In genomic region chr10:104518891-104519290, GRCh38 we compare ENCODE assay signal across 29 cellular contexts.
"Had no signal": no experiment of that assay in that cellular context is flagged by ENCODE, and none has a peak within 500 bp of the region (broad histone marks: within the 10 kb centered on the region; RNA-seq: fewer than 3 reads in every experiment).

No MANE protein-coding gene starts in this region.

- H3K4me3 ChIP-seq: stomach, suprapubic skin, testis, thoracic aorta, thyroid gland, tibial artery, tibial nerve, transverse colon, upper lobe of left lung, upper lobe of right lung, uterus, vagina had no signal

- H3K36me3 ChIP-seq: stomach, suprapubic skin, thoracic aorta, thyroid gland, tibial artery, tibial nerve, transverse colon, upper lobe of left lung, upper lobe of right lung, uterus, vagina had no signal

- H3K4me1 ChIP-seq: suprapubic skin, testis, thyroid gland, tibial artery, transverse colon, upper lobe of left lung, upper lobe of right lung, uterus, vagina had no signal

- H3K4me3 Mint-ChIP-seq: stimulated activated effector memory CD8-positive, alpha-beta T cell treated with anti-CD3 and anti-CD28 coated beads, Interleukin-12 subunit alpha, Interleukin-12 subunit beta, amount 100 ng/mL, for 72 hours; stimulated activated memory B cell treated with anti-CD40 and anti-IgM and Interleukin-4, amounts not matched to agents 10 μg/mL and 1 μg/mL and 100 μg/mL, for 72 hours; stimulated activated naive B cell treated with anti-CD40 and anti-IgM and Interleukin-4, amounts not matched to agents 10 μg/mL and 1 μg/mL and 100 μg/mL, for 72 hours; stimulated activated naive CD8-positive, alpha-beta T cell treated with anti-CD3 and anti-CD28 coated beads, Interleukin-15, amount 100 ng/mL, for 72 hours; stimulated activated naive CD8-positive, alpha-beta T cell treated with anti-CD3 and anti-CD28 coated beads, Interleukin-15, Interleukin-2, amounts not matched to agents 100 ng/mL and 50 ng/mL, for 24 hours; type B pancreatic cell had no signal

- H3K27ac Mint-ChIP-seq: stimulated activated effector memory CD8-positive, alpha-beta T cell treated with anti-CD3 and anti-CD28 coated beads, Interleukin-12 subunit alpha, Interleukin-12 subunit beta, amount 100 ng/mL, for 72 hours; stimulated activated memory B cell treated with anti-CD40 and anti-IgM and Interleukin-4, amounts not matched to agents 10 μg/mL and 1 μg/mL and 100 μg/mL, for 72 hours; stimulated activated naive B cell treated with anti-CD40 and anti-IgM and Interleukin-4, amounts not matched to agents 10 μg/mL and 1 μg/mL and 100 μg/mL, for 72 hours; stimulated activated naive CD8-positive, alpha-beta T cell treated with anti-CD3 and anti-CD28 coated beads, Interleukin-15, amount 100 ng/mL, for 72 hours; stimulated activated naive CD8-positive, alpha-beta T cell treated with anti-CD3 and anti-CD28 coated beads, Interleukin-15, Interleukin-2, amounts not matched to agents 100 ng/mL and 50 ng/mL, for 24 hours; type B pancreatic cell had no signal

- H3K27me3 ChIP-seq: stomach, testis, thyroid gland, tibial nerve, transverse colon, upper lobe of left lung, upper lobe of right lung, uterus, vagina had no signal

- H3K27ac ChIP-seq: stomach, suprapubic skin, testis, thoracic aorta, thyroid gland, tibial artery, tibial nerve, transverse colon, upper lobe of left lung, upper lobe of right lung, uterus, vagina had no signal

- DNase-seq: stimulated activated CD4-positive, alpha-beta T cell treated with anti-CD3 and anti-CD28 coated beads, Interleukin-2, amount 100 ng/mL, for 48 hours; stimulated activated CD4-positive, alpha-beta T cell treated with anti-CD3 and anti-CD28 coated beads, Interleukin-4, amount 100 ng/mL, for 1 hour; stimulated activated CD4-positive, alpha-beta T cell treated with anti-CD3 and anti-CD28 coated beads, Interleukin-4, amount 100 ng/mL, for 24 hours; stimulated activated CD4-positive, alpha-beta T cell treated with anti-CD3 and anti-CD28 coated beads, Interleukin-4, amount 100 ng/mL, for 4 hours; stimulated activated CD8-positive, alpha-beta memory T cell treated with anti-CD3 and anti-CD28 coated beads, Interleukin-4, amount 100 ng/mL, for 48 hours; stimulated activated naive B cell treated with anti-CD40 and anti-IgM and Interleukin-4, amounts not matched to agents 10 μg/mL and 1 μg/mL and 100 μg/mL, for 72 hours; stimulated activated naive CD4-positive, alpha-beta T cell; stimulated activated naive CD4-positive, alpha-beta T cell treated with Interleukin-2 at 50 U/mL for 16 hours; stimulated activated naive CD8-positive, alpha-beta T cell treated with anti-CD3 and anti-CD28 coated beads, Interleukin-15, amount 100 ng/mL, for 72 hours; stimulated activated naive CD8-positive, alpha-beta T cell treated with anti-CD3 and anti-CD28 coated beads, Interleukin-15, Interleukin-2, amounts not matched to agents 100 U/mL and 50 U/mL, for 24 hours; stomach; substantia nigra; testis; thyroid gland; tibial artery; transverse colon; trophoblast cell; upper lobe of left lung; upper lobe of right lung; uterus had no signal

- FAIRE-seq: urothelium cell line had no signal

- H3K9me3 ChIP-seq: stomach, suprapubic skin, testis, thoracic aorta, thyroid gland, tibial artery, tibial nerve, transverse colon, upper lobe of left lung, upper lobe of right lung, uterus, vagina had no signal

- H3K36me3 Mint-ChIP-seq: stimulated activated effector memory CD8-positive, alpha-beta T cell treated with anti-CD3 and anti-CD28 coated beads, Interleukin-12 subunit alpha, Interleukin-12 subunit beta, amount 100 ng/mL, for 72 hours; stimulated activated memory B cell treated with anti-CD40 and anti-IgM and Interleukin-4, amounts not matched to agents 10 μg/mL and 1 μg/mL and 100 μg/mL, for 72 hours; stimulated activated naive B cell treated with anti-CD40 and anti-IgM and Interleukin-4, amounts not matched to agents 10 μg/mL and 1 μg/mL and 100 μg/mL, for 72 hours; type B pancreatic cell had no signal

- H3K9me3 Mint-ChIP-seq: stimulated activated effector memory CD8-positive, alpha-beta T cell treated with anti-CD3 and anti-CD28 coated beads, Interleukin-12 subunit alpha, Interleukin-12 subunit beta, amount 100 ng/mL, for 72 hours; stimulated activated memory B cell treated with anti-CD40 and anti-IgM and Interleukin-4, amounts not matched to agents 10 μg/mL and 1 μg/mL and 100 μg/mL, for 72 hours; stimulated activated naive B cell treated with anti-CD40 and anti-IgM and Interleukin-4, amounts not matched to agents 10 μg/mL and 1 μg/mL and 100 μg/mL, for 72 hours; stimulated activated naive CD8-positive, alpha-beta T cell treated with anti-CD3 and anti-CD28 coated beads, Interleukin-15, amount 100 ng/mL, for 72 hours; stimulated activated naive CD8-positive, alpha-beta T cell treated with anti-CD3 and anti-CD28 coated beads, Interleukin-15, Interleukin-2, amounts not matched to agents 100 ng/mL and 50 ng/mL, for 24 hours; type B pancreatic cell had no signal

- ATAC-seq: stimulated activated effector memory CD8-positive, alpha-beta T cell treated with anti-CD3 and anti-CD28 coated beads, Interleukin-12 subunit alpha, Interleukin-12 subunit beta, amount 100 ng/mL, for 72 hours; stimulated activated memory B cell treated with anti-CD40 and anti-IgM and Interleukin-4, amounts not matched to agents 10 μg/mL and 1 μg/mL and 100 μg/mL, for 72 hours; stimulated activated naive B cell treated with anti-CD40 and anti-IgM and Interleukin-4, amounts not matched to agents 10 μg/mL and 1 μg/mL and 100 μg/mL, for 72 hours; stimulated activated naive CD8-positive, alpha-beta T cell treated with anti-CD3 and anti-CD28 coated beads, Interleukin-15, amount 100 ng/mL, for 72 hours; stimulated activated naive CD8-positive, alpha-beta T cell treated with anti-CD3 and anti-CD28 coated beads, Interleukin-15, Interleukin-2, amounts not matched to agents 100 U/mL and 50 U/mL, for 24 hours; upper lobe of right lung had no signal

- H3K4me1 Mint-ChIP-seq: stimulated activated effector memory CD8-positive, alpha-beta T cell treated with anti-CD3 and anti-CD28 coated beads, Interleukin-12 subunit alpha, Interleukin-12 subunit beta, amount 100 ng/mL, for 72 hours; stimulated activated memory B cell treated with anti-CD40 and anti-IgM and Interleukin-4, amounts not matched to agents 10 μg/mL and 1 μg/mL and 100 μg/mL, for 72 hours; stimulated activated naive B cell treated with anti-CD40 and anti-IgM and Interleukin-4, amounts not matched to agents 10 μg/mL and 1 μg/mL and 100 μg/mL, for 72 hours; stimulated activated naive CD8-positive, alpha-beta T cell treated with anti-CD3 and anti-CD28 coated beads, Interleukin-15, amount 100 ng/mL, for 72 hours had no signal
